ENCODE assay signal across 8 cellular contexts in the genomic region with DNA sequence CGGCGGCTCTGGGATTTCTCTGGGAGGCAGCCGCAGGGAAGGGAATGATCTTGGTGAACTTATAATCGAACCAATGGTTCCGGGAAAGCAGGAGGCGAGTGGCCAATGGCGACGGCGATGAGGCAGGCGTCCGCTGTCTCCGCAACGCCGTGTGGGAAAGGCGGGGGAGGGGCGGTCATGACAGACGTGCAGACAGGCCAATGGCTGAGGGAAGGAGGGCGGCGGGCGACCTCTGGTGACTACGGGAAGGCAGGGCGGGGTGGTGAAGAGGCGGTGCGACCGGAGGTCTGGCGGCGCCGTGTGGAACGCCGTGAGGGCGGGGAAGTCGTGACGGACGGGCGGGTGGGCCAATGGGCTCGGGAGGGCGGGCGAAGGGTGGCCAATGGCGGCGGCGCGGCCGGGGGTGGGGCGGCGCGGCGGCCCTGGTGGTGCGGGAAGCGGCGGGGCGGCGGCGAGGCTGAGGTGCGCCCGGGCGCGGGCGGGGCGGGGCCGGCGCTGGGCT. TPM values are rescaled to one million over a fixed set of nuclear protein-coding genes. Genes with fewer than 3 reads are reported as not detected.
A peak's percentile ranks its signal among the peaks of the same experiment; 100 is the strongest.
DNase-seq lines count a peak whose midpoint lies in the region; ATAC-seq, FAIRE-seq and TF ChIP-seq lines count a peak whose summit lies in the region.

A gene with protein sequence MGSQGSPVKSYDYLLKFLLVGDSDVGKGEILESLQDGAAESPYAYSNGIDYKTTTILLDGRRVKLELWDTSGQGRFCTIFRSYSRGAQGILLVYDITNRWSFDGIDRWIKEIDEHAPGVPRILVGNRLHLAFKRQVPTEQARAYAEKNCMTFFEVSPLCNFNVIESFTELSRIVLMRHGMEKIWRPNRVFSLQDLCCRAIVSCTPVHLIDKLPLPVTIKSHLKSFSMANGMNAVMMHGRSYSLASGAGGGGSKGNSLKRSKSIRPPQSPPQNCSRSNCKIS (plus strand): TSS at position 409 of the 502 bp plus-strand sequence. CDS start 226 bp downstream, outside the sequence.

- intact Hi-C loops in kidney (cut with DNase I): no loop called here

- H3K4me1 ChIP-seq in kidney (ENCODE audit: control insufficient read depth in 1 of 2, insufficient read depth in 1 of 2, low read depth in 1 of 2, low read length in 2 of 2): peaks cover 38 to 57% of the 10 kb centered on the region in 2 donors

- DNase-seq in Ammon's horn (ENCODE audit: low spot score) (peak; percentile 100), NCI-H446 treated with DMSO at 0.1 percent for 48 hours (lab: John Stamatoyannopoulos, UW) (peak; percentile 86), cerebellar cortex (ENCODE audit: low spot score) (peak; percentile 98), kidney (peak; percentile 100)
- DNase-seq in activated CD4-positive, CD25-positive, alpha-beta regulatory T cell treated with anti-CD3 and anti-CD28 coated beads, Interleukin-2, amount 50 U/mL, for 72 hours: peak; percentile 99
- peak; percentile 97 to 98 for DNase-seq in stimulated activated CD4-positive, alpha-beta T cell treated with anti-CD3 and anti-CD28 coated beads, Interleukin-15, amount 100 ng/mL, for 1 hour (ENCODE audit: low read depth in 1 of 2, low spot score in 1 of 2)

- H3K4me3 ChIP-seq in kidney (ENCODE audit: low read length in 2 of 2): peak within 1 kb of the TSS; percentile 78 to 82

- peak; percentile 10 for TF ChIP-seq CTCF in kidney (IDR thresholded peaks at IDR 0.05; ENCODE audit: borderline replicate concordance, extremely low read depth, insufficient read depth)

- H3K36me3 ChIP-seq in kidney (ENCODE audit: control insufficient read depth in 1 of 2, insufficient read depth in 2 of 2, low read length in 2 of 2): no peaks in the 10 kb centered on the region

- peak within 1 kb of the TSS; percentile 97 to 99 for H3K27ac ChIP-seq in kidney (ENCODE audit: low read depth in 2 of 2, low read length in 2 of 2)

- peak within 1 kb of the TSS; percentile 69 to 77 for H3K9ac ChIP-seq in kidney (ENCODE audit: low read length in 2 of 2)

- H3K9me3 ChIP-seq in kidney (ENCODE audit: control insufficient read depth in 1 of 2, low read length in 2 of 2): no peaks in the 10 kb centered on the region

- ATAC-seq in GM19043 (IDR thresholded peaks at IDR 0.05; ENCODE audit: low read depth, unreplicated experiment): peak; percentile 77
- peak; percentile 65 for ATAC-seq in HG03378 (IDR thresholded peaks at IDR 0.05; ENCODE audit: unreplicated experiment)

- no peak for FAIRE-seq in kidney (lab: Jason Lieb, UNC)

RNA-seq across cellular contexts. Expression of the gene that starts here (rescaled TPM):
- total RNA-seq in kidney: 24.0 TPM
- 18.1 TPM for polyA plus RNA-seq in kidney (ENCODE audit: insufficient read depth, low read depth, low replicate concordance)

Comparison
In these comparisons a context has a peak if more than half of its experiments do, and no peak if none do; other contexts are left out.
1. Peak in every context shown above with its lines: DNase-seq, ATAC-seq, H3K4me3 ChIP-seq and H3K27ac ChIP-seq.